24 cellular contexts compared by ENCODE assay signal in genomic region chr3:99176169-99176964, GRCh38.
A peak's percentile ranks its signal among the peaks of the same experiment; 100 is the strongest.
DNase-seq lines count a peak whose midpoint lies in the region; ATAC-seq, FAIRE-seq and TF ChIP-seq lines count a peak whose summit lies in the region.
"Had no signal": no experiment of that assay in that cellular context is flagged by ENCODE, and none has a peak within 500 bp of the region (broad histone marks: within the 10 kb centered on the region; RNA-seq: fewer than 3 reads in every experiment).

No MANE protein-coding gene starts in this region.

- CTCF ChIA-PET in IMR-90 (lab: Yijun Ruan, JAX) (no interaction called here), K562 (lab: Yijun Ruan, JAX; ENCODE audit: low intra/inter-chr PET ratio) (no interaction called here)

- H2AFZ ChIP-seq in IMR-90 (replicated peaks; ENCODE audit: low read length, poor library complexity) (no peak overlapping the region), K562 (ENCODE audit: low read depth, low read length) (no peak overlapping the region), osteoblast (ENCODE audit: low read length) (no peak overlapping the region)

- no peak overlapping the region for H2AK5ac ChIP-seq in IMR-90 (ENCODE audit: low read depth, low read length)

- no peak overlapping the region for H2BK15ac ChIP-seq in IMR-90 (ENCODE audit: low read depth, low read length)

- no peaks in the 10 kb centered on the region for H3K79me2 ChIP-seq in K562 (ENCODE audit: control insufficient read depth, insufficient read depth, low read length)
- H3K79me2 ChIP-seq in osteoblast (ENCODE audit: insufficient read depth, low read length): no peaks in the 10 kb centered on the region

- H3K27me3 ChIP-seq in IMR-90 (ENCODE audit: control insufficient read depth, insufficient read depth, low read length) (no peaks in the 10 kb centered on the region), K562 (ENCODE audit: control insufficient read depth in 2 of 2, insufficient read depth in 2 of 2, low read length in 2 of 2) (no peaks in the 10 kb centered on the region), osteoblast (ENCODE audit: insufficient read depth, low read length) (no peaks in the 10 kb centered on the region), gastroesophageal sphincter (no peaks in the 10 kb centered on the region), left ventricle myocardium inferior (ENCODE audit: low read depth) (no peaks in the 10 kb centered on the region)
- H3K27me3 ChIP-seq: BLaER1 had no signal

- no peak overlapping the region for H3K18ac ChIP-seq in IMR-90 (ENCODE audit: low read depth, low read length)

- BruUV-seq in IMR-90 (replicated peaks; lab: Mats Ljungman, UMichigan) (no TSS peak), K562 (replicated peaks; lab: Mats Ljungman, UMichigan) (no TSS peak)

- H3K9me1 ChIP-seq in IMR-90 (ENCODE audit: insufficient read depth, low read length) (peaks cover 12% of the 10 kb centered on the region; the same call in 1 of the 2 replicates), K562 (ENCODE audit: control insufficient read depth, insufficient read depth, low read length) (no peaks in the 10 kb centered on the region)

- no peak overlapping the region for H3K4ac ChIP-seq in IMR-90 (ENCODE audit: low read depth, low read length)

- no peak overlapping the region for H2BK20ac ChIP-seq in IMR-90 (ENCODE audit: low read depth, low read length)

- intact Hi-C loops in IMR-90 (cut with micrococcal nuclease): no loop called here
- intact Hi-C loops in K562 (cut with micrococcal nuclease): no loop called here
- intact Hi-C loops in left ventricle myocardium inferior (cut with micrococcal nuclease): loop anchor here (10.0 kb wide), 1 partner anchor 152 kb away; no protein-coding TSS in a partner anchor

- DNase-seq in AG09309 (ENCODE audit: low read depth): peak; percentile 1
- DNase-seq in IMR-90: peak; percentile 39
- no peak for DNase-seq in K562 (ENCODE audit: extremely low read depth in 1 of 4, low spot score in 3 of 4)
- DNase-seq in osteoblast (ENCODE audit: insufficient read length, low spot score, missing footprints): peak; percentile 37
- DNase-seq in left ventricle myocardium inferior: no peak
- no peak for DNase-seq in D721Med (ENCODE audit: insufficient read length, low spot score)
- DNase-seq: CD4-positive, alpha-beta T cell; COR-L47; DND-41; GDM1; H9; NCI-H1417 treated with DMSO at 0.1 percent for 48 hours; NCI-H187 treated with DMSO at 0.1 percent for 48 hours; NCI-H2107; NCI-H446 treated with DMSO at 0.1 percent for 48 hours; NCI-H526 treated with DMSO at 0.1 percent for 48 hours; OCI-M1; Right ventricle myocardium superior had no signal

- H3K36me3 ChIP-seq in IMR-90 (ENCODE audit: control insufficient read depth, insufficient read depth, low read length): no peaks in the 10 kb centered on the region
- no peaks in the 10 kb centered on the region for H3K36me3 ChIP-seq in K562 (ENCODE audit: control insufficient read depth, insufficient read depth, low read length)
- H3K36me3 ChIP-seq in osteoblast (ENCODE audit: insufficient read depth, low read length): no peaks in the 10 kb centered on the region
- H3K36me3 ChIP-seq in gastroesophageal sphincter: no peaks in the 10 kb centered on the region
- no peaks in the 10 kb centered on the region for H3K36me3 ChIP-seq in left ventricle myocardium inferior
- H3K36me3 ChIP-seq: BLaER1 had no signal

- dilution Hi-C loops in IMR-90 (cut with HindIII; ENCODE audit: low sequenced_read_pairs, unreplicated experiment): no loop called here

- TF ChIP-seq CTCF in AG09309 (IDR thresholded peaks at IDR 0.05; ENCODE audit: control insufficient read depth, insufficient read depth, low read depth, low read length, missing control alignments): no peak
- TF ChIP-seq CTCF in IMR-90 (conservative IDR thresholded peaks at IDR 0.05; ENCODE audit: low read depth, low read length): no peak
- no peak for TF ChIP-seq CTCF in K562 (IDR thresholded peaks at IDR 0.05 in 2 of 3, conservative IDR thresholded peaks at IDR 0.05 in 1 of 3; ENCODE audit: insufficient read depth in 2 of 3, low read depth in 1 of 3, low read length in 3 of 3)
- TF ChIP-seq CTCF in osteoblast (IDR thresholded peaks at IDR 0.05; ENCODE audit: extremely low read depth, low read depth, low read length): no peak
- no peak for TF ChIP-seq CTCF in gastroesophageal sphincter (IDR thresholded peaks at IDR 0.05)
- no peak for TF ChIP-seq CTCF in left ventricle myocardium inferior (IDR thresholded peaks at IDR 0.05; ENCODE audit: borderline replicate concordance)
- TF ChIP-seq CTCF in D721Med (IDR thresholded peaks at IDR 0.05; ENCODE audit: insufficient read depth, missing control alignments): no peak

- TF ChIP-seq POLR2A in IMR-90 (IDR thresholded peaks at IDR 0.05; ENCODE audit: low read depth, low read length): no peak
- TF ChIP-seq POLR2A in K562 (conservative IDR thresholded peaks at IDR 0.05): no peak
- no peak for TF ChIP-seq POLR2A in gastroesophageal sphincter (IDR thresholded peaks at IDR 0.05)

- no peak overlapping the region for H4K5ac ChIP-seq in IMR-90 (ENCODE audit: low read depth, low read length)

- no peak overlapping the region for H4K91ac ChIP-seq in IMR-90 (ENCODE audit: insufficient read depth, low read depth, low read length)

- POLR2A ChIA-PET in IMR-90 (lab: Charles Lee; ENCODE audit: unreplicated experiment) (no interaction called here), K562 (lab: Yijun Ruan, JAX) (no interaction called here)

- H2BK120ac ChIP-seq in IMR-90 (ENCODE audit: low read depth, low read length): no peak overlapping the region

- H3K23ac ChIP-seq in IMR-90 (ENCODE audit: low read depth, low read length): no peak overlapping the region; the same call in 1 of the 2 replicates

- H3K4me2 ChIP-seq in IMR-90 (ENCODE audit: low read depth, low read length): peak overlapping the region; percentile 27; the same call in 1 of the 2 replicates
- no peak overlapping the region for H3K4me2 ChIP-seq in K562 (ENCODE audit: insufficient read depth, low read length)
- no peak overlapping the region for H3K4me2 ChIP-seq in osteoblast (ENCODE audit: insufficient read depth, low read length)
- H3K4me2 ChIP-seq: BLaER1 had no signal

- H2AK9ac ChIP-seq in IMR-90 (replicated peaks; ENCODE audit: low read depth, low read length, poor library complexity): no peak overlapping the region

- no peaks in the 10 kb centered on the region for H3K79me1 ChIP-seq in IMR-90 (ENCODE audit: low read depth in 1 of 2, low read length in 2 of 2)

- H3K27ac ChIP-seq in IMR-90 (ENCODE audit: insufficient read depth, low read length) (no peak overlapping the region), K562 (ENCODE audit: extremely low read depth, low read depth, low read length) (no peak overlapping the region), osteoblast (ENCODE audit: low read depth, low read length) (no peak overlapping the region), gastroesophageal sphincter (no peak overlapping the region), left ventricle myocardium inferior (replicated peaks) (no peak overlapping the region)
- H3K27ac ChIP-seq: BLaER1, HL-60 had no signal

- H3K56ac ChIP-seq in IMR-90 (ENCODE audit: extremely low read depth, insufficient read depth, low read length): no peak overlapping the region

- ATAC-seq in IMR-90 (ENCODE audit: low read depth) (0 out of 2 replicates have a peak, but pooled peaks have one; percentile 14), K562 (no peak), gastroesophageal sphincter (no peak), HG03354 (IDR thresholded peaks at IDR 0.05; ENCODE audit: poor library complexity, severe bottlenecking, unreplicated experiment) (no peak)

- H3K9ac ChIP-seq in IMR-90 (ENCODE audit: low read depth, low read length): no peak overlapping the region
- H3K9ac ChIP-seq in K562 (ENCODE audit: insufficient read depth in 1 of 2, low read depth in 2 of 2, low read length in 2 of 2): no peak overlapping the region
- H3K9ac ChIP-seq: BLaER1 had no signal

- WGBS in IMR-90 (ENCODE audit: extremely low coverage in 2 of 2, insufficient read length in 1 of 2), 2 experiments: no CpG with 5 or more reads among the region's 4 CpGs
- WGBS in K562 (ENCODE audit: insufficient coverage, low coverage, missing lambda C conversion rate): 0% methylated on average over 4 of the region's 4 CpGs
- WGBS in gastroesophageal sphincter (ENCODE audit: low coverage in 1 of 2), 2 donors: 30 to 51% methylated on average over 4 of the region's 4 CpGs

- H4K20me1 ChIP-seq in IMR-90 (ENCODE audit: insufficient read depth, low read length) (no peaks in the 10 kb centered on the region), K562 (replicated peaks; ENCODE audit: control insufficient read depth, insufficient read depth, low read length) (no peaks in the 10 kb centered on the region), osteoblast (ENCODE audit: insufficient read depth, low read length) (no peaks in the 10 kb centered on the region)
- H4K20me1 ChIP-seq: BLaER1 had no signal

- no peak overlapping the region for H3K14ac ChIP-seq in IMR-90 (replicated peaks; ENCODE audit: low read depth, low read length)

- H3K4me1 ChIP-seq in IMR-90 (ENCODE audit: control insufficient read depth, insufficient read depth, low read length): no peaks in the 10 kb centered on the region
- no peaks in the 10 kb centered on the region for H3K4me1 ChIP-seq in K562 (replicated peaks in 1 of 2; ENCODE audit: control insufficient read depth in 2 of 2, insufficient read depth in 2 of 2, low read length in 2 of 2)
- no peaks in the 10 kb centered on the region for H3K4me1 ChIP-seq in osteoblast (ENCODE audit: insufficient read depth, low read length)
- peaks cover 0 to 8% (median 0%) of the 10 kb centered on the region in 3 donors for H3K4me1 ChIP-seq in gastroesophageal sphincter
- H3K4me1 ChIP-seq in left ventricle myocardium inferior: no peaks in the 10 kb centered on the region
- H3K4me1 ChIP-seq: BLaER1 had no signal

- no peak overlapping the region for H4K8ac ChIP-seq in IMR-90 (ENCODE audit: low read depth in 2 of 2, low read length in 2 of 2)

- H2BK5ac ChIP-seq in IMR-90 (ENCODE audit: low read depth, low read length, poor library complexity, severe bottlenecking): no peak overlapping the region

- no peak overlapping the region for H3K4me3 ChIP-seq in AG09309 (ENCODE audit: control insufficient read depth, low read depth, low read length)
- H3K4me3 ChIP-seq in IMR-90 (ENCODE audit: insufficient read depth, low read depth, low read length): no peak overlapping the region
- H3K4me3 ChIP-seq in K562: no peak overlapping the region
- H3K4me3 ChIP-seq in osteoblast (ENCODE audit: insufficient read depth, low read length): no peak overlapping the region
- no peak overlapping the region for H3K4me3 ChIP-seq in gastroesophageal sphincter
- H3K4me3 ChIP-seq in left ventricle myocardium inferior: no peak overlapping the region
- H3K4me3 ChIP-seq: BLaER1 had no signal

- no peak for FAIRE-seq in K562 (lab: Jason Lieb, UNC)
- FAIRE-seq in D721Med (lab: Jason Lieb, UNC): no peak
- FAIRE-seq: GM18507, GM19239 had no signal

- in situ Hi-C loops in IMR-90 (cut with MboI; ENCODE audit: low sequenced_read_pairs): loop anchor here (10.0 kb wide), 1 partner anchor 578 kb away; no protein-coding TSS in a partner anchor
- in situ Hi-C loops in K562 (cut with MboI): no loop called here

- TF ChIP-seq RAD21 in IMR-90 (IDR thresholded peaks at IDR 0.05; ENCODE audit: low read length): no peak
- no peak for TF ChIP-seq RAD21 in K562 (CRISPR knock-in tag; conservative IDR thresholded peaks at IDR 0.05 in 1 of 2, IDR thresholded peaks at IDR 0.05 in 1 of 2)

- no peak for TF ChIP-seq EP300 in K562 (IDR thresholded peaks at IDR 0.05; ENCODE audit: low read length)
- TF ChIP-seq EP300 in gastroesophageal sphincter (IDR thresholded peaks at IDR 0.05): no peak

- 0 out of 2 replicates have a peak, but pooled peaks cover 2% of the 10 kb centered on the region for H3K9me3 ChIP-seq in IMR-90 (ENCODE audit: control insufficient read depth, insufficient read depth, low read length)
- H3K9me3 ChIP-seq in K562 (replicated peaks; ENCODE audit: control insufficient read depth, insufficient read depth, low read depth, low read length): no peaks in the 10 kb centered on the region
- H3K9me3 ChIP-seq in osteoblast (ENCODE audit: low read depth, low read length): no peaks in the 10 kb centered on the region
- H3K9me3 ChIP-seq in gastroesophageal sphincter: no peaks in the 10 kb centered on the region
- peaks cover 5% of the 10 kb centered on the region for H3K9me3 ChIP-seq in left ventricle myocardium inferior (replicated peaks)
- H3K9me3 ChIP-seq: BLaER1 had no signal

Comparison
In these comparisons a context has a peak if more than half of its experiments do, and no peak if none do; other contexts are left out.
1. DNase-seq: peak in AG09309 (single experiment), IMR-90 (single experiment) and osteoblast (single experiment); none in K562 (0 of 4), left ventricle myocardium inferior (single experiment) and D721Med (single experiment).